Comparison of ENCODE assay signal across 21 cellular contexts in the genomic region with DNA sequence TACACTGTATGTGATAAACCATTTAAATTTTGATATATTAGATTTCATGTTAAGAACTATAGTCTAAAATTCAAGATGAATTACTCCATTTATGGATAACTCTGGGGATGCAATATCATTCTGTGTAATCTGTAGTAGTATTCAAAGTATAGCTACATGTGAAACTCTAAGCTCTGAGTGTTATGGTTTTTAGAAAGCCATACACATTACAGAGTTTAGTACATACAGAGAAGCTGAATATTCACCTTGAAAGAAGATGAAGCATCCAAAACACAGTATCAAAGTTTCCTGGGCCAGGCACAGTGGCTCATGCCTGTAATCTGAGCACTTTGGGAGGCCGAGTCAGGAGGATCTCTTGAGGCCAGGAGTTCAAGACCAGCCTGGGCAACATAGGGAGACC. TPM values are rescaled to one million over a fixed set of nuclear protein-coding genes. Genes with fewer than 3 reads are reported as not detected.
DNase-seq lines count a peak whose midpoint lies in the region; ATAC-seq and TF ChIP-seq lines count a peak whose summit lies in the region.
"Had no signal": no experiment of that assay in that cellular context is flagged by ENCODE, and none has a peak within 500 bp of the region (broad histone marks: within the 10 kb centered on the region; RNA-seq: fewer than 3 reads in every experiment).

No MANE protein-coding gene starts in this region.

- DNase-seq in activated CD4-positive, alpha-beta memory T cell treated with anti-CD3 and anti-CD28 coated beads for 36 hours: peak; percentile 47
- DNase-seq in activated CD4-positive, alpha-beta memory T cell treated with anti-CD3 and anti-CD28 coated beads, Interleukin-2, amount 10 ng/mL, durations not matched to agents 7 days and 5 days: no peak
- DNase-seq in naive thymus-derived CD8-positive, alpha-beta T cell: no peak
- DNase-seq in NCI-H1436 (lab: John Stamatoyannopoulos, UW) (no peak), BE2C (no peak), erythroblast (lab: John Stamatoyannopoulos, UW) (no peak)
- DNase-seq: body of pancreas; DMS 273 treated with DMSO at 0.1 percent for 48 hours; effector memory CD8-positive, alpha-beta T cell; esophagus squamous epithelium; GDM1; H9; kidney glomerular epithelial cell; NCI-H1105; NCI-H2081 treated with DMSO at 0.1 percent for 48 hours; NCI-H510A; NK-92 treated with Interleukin-12 subunit alpha and Interleukin-12 subunit beta, amount 100 ng/mL, for 24 hours had no signal

- intact Hi-C loops in activated CD4-positive, alpha-beta memory T cell treated with anti-CD3 and anti-CD28 coated beads for 36 hours (cut with micrococcal nuclease): no loop called here

- peaks cover 51% of the 10 kb centered on the region for H3F3A ChIP-seq in DOHH2 (ENCODE audit: control insufficient read depth, insufficient read depth)

- H3K27me3 ChIP-seq in DOHH2 (ENCODE audit: control insufficient read depth, low read length): no peaks in the 10 kb centered on the region
- H3K27me3 ChIP-seq in BE2C: no peaks in the 10 kb centered on the region
- H3K27me3 ChIP-seq: body of pancreas, esophagus squamous epithelium had no signal

- peak overlapping the region; percentile 88 for H3K4me2 ChIP-seq in DOHH2 (ENCODE audit: low read length)

- H3K9me3 ChIP-seq in DOHH2 (ENCODE audit: control insufficient read depth, insufficient read depth, low read length): peaks cover 24% of the 10 kb centered on the region
- no peaks in the 10 kb centered on the region; the same call in 1 of the 2 replicates for H3K9me3 ChIP-seq in BE2C
- H3K9me3 ChIP-seq: body of pancreas had no signal

- no peak overlapping the region for H3K4me3 Mint-ChIP-seq in activated CD4-positive, alpha-beta memory T cell treated with anti-CD3 and anti-CD28 coated beads for 36 hours
- no peak overlapping the region for H3K4me3 Mint-ChIP-seq in activated CD4-positive, alpha-beta memory T cell treated with anti-CD3 and anti-CD28 coated beads, Interleukin-2, amount 10 ng/mL, durations not matched to agents 7 days and 5 days
- no peak overlapping the region for H3K4me3 Mint-ChIP-seq in T-helper 1 cell treated with Interleukin-12 subunit alpha and Interleukin-12 subunit beta and Interleukin-4 antibody, amounts not matched to agents 30 μg/mL and 1 μg/mL, for 36 hours
- H3K4me3 Mint-ChIP-seq in naive thymus-derived CD8-positive, alpha-beta T cell: peak overlapping the region in 1 of 10 donors; percentile 26
- H3K4me3 Mint-ChIP-seq: effector memory CD8-positive, alpha-beta T cell; H9; WTC11 had no signal

- H3K4me1 Mint-ChIP-seq in activated CD4-positive, alpha-beta memory T cell treated with anti-CD3 and anti-CD28 coated beads for 36 hours (ENCODE audit: low read depth): peaks cover 26% of the 10 kb centered on the region
- H3K4me1 Mint-ChIP-seq in activated CD4-positive, alpha-beta memory T cell treated with anti-CD3 and anti-CD28 coated beads, Interleukin-2, amount 10 ng/mL, durations not matched to agents 7 days and 5 days: peaks cover 20% of the 10 kb centered on the region
- peaks cover 28% of the 10 kb centered on the region for H3K4me1 Mint-ChIP-seq in T-helper 1 cell treated with Interleukin-12 subunit alpha and Interleukin-12 subunit beta and Interleukin-4 antibody, amounts not matched to agents 30 μg/mL and 1 μg/mL, for 36 hours (ENCODE audit: low read depth)
- peaks cover 18 to 56% (median 36%) of the 10 kb centered on the region in 4 donors for H3K4me1 Mint-ChIP-seq in naive thymus-derived CD8-positive, alpha-beta T cell

- CTCF ChIA-PET in activated CD4-positive, alpha-beta memory T cell treated with anti-CD3 and anti-CD28 coated beads for 36 hours (lab: Charles Lee): interaction anchor here (1.0 kb wide), 1 partner anchor 26 kb away, joined by 3 read pairs; a partner anchor contains a TSS
- CTCF ChIA-PET in activated CD4-positive, alpha-beta memory T cell treated with anti-CD3 and anti-CD28 coated beads, Interleukin-2, amount 10 ng/mL, durations not matched to agents 7 days and 5 days (lab: Charles Lee): interaction anchor here (1.5 kb wide), 1 partner anchor 10 kb away, joined by 5 read pairs; no protein-coding TSS in a partner anchor

- peak in 1 of 2 donors; percentile 25 for ATAC-seq in naive thymus-derived CD8-positive, alpha-beta T cell
- ATAC-seq: body of pancreas, WTC11 had no signal

- H3K27ac Mint-ChIP-seq in activated CD4-positive, alpha-beta memory T cell treated with anti-CD3 and anti-CD28 coated beads for 36 hours: peak overlapping the region; percentile 54
- no peak overlapping the region for H3K27ac Mint-ChIP-seq in activated CD4-positive, alpha-beta memory T cell treated with anti-CD3 and anti-CD28 coated beads, Interleukin-2, amount 10 ng/mL, durations not matched to agents 7 days and 5 days
- peak overlapping the region; percentile 76 for H3K27ac Mint-ChIP-seq in T-helper 1 cell treated with Interleukin-12 subunit alpha and Interleukin-12 subunit beta and Interleukin-4 antibody, amounts not matched to agents 30 μg/mL and 1 μg/mL, for 36 hours
- peak overlapping the region in 9 of 10 donors; percentile 13 to 83 (median 58) for H3K27ac Mint-ChIP-seq in naive thymus-derived CD8-positive, alpha-beta T cell
- H3K27ac Mint-ChIP-seq: WTC11 had no signal

- H3K36me3 Mint-ChIP-seq in activated CD4-positive, alpha-beta memory T cell treated with anti-CD3 and anti-CD28 coated beads for 36 hours: peaks cover 34% of the 10 kb centered on the region
- peaks cover 49% of the 10 kb centered on the region for H3K36me3 Mint-ChIP-seq in activated CD4-positive, alpha-beta memory T cell treated with anti-CD3 and anti-CD28 coated beads, Interleukin-2, amount 10 ng/mL, durations not matched to agents 7 days and 5 days (ENCODE audit: low read depth)
- peaks cover 36% of the 10 kb centered on the region for H3K36me3 Mint-ChIP-seq in T-helper 1 cell treated with Interleukin-12 subunit alpha and Interleukin-12 subunit beta and Interleukin-4 antibody, amounts not matched to agents 30 μg/mL and 1 μg/mL, for 36 hours (ENCODE audit: low read depth)
- H3K36me3 Mint-ChIP-seq in naive thymus-derived CD8-positive, alpha-beta T cell: peaks cover 15 to 34% (median 20%) of the 10 kb centered on the region in 3 donors

- TF ChIP-seq CTCF in DOHH2 (IDR thresholded peaks at IDR 0.05; ENCODE audit: low read depth, low read length, poor library complexity, severe bottlenecking) (no peak), BE2C (IDR thresholded peaks at IDR 0.05; ENCODE audit: low read depth, low read length) (no peak)

- peaks cover 49% of the 10 kb centered on the region for H3K36me3 ChIP-seq in DOHH2 (ENCODE audit: control insufficient read depth, low read length)
- H3K36me3 ChIP-seq in BE2C: no peaks in the 10 kb centered on the region

- H3K9me3 Mint-ChIP-seq in activated CD4-positive, alpha-beta memory T cell treated with anti-CD3 and anti-CD28 coated beads for 36 hours: peaks cover 31% of the 10 kb centered on the region
- H3K9me3 Mint-ChIP-seq in activated CD4-positive, alpha-beta memory T cell treated with anti-CD3 and anti-CD28 coated beads, Interleukin-2, amount 10 ng/mL, durations not matched to agents 7 days and 5 days: peaks cover 20% of the 10 kb centered on the region
- peaks cover 35% of the 10 kb centered on the region for H3K9me3 Mint-ChIP-seq in T-helper 1 cell treated with Interleukin-12 subunit alpha and Interleukin-12 subunit beta and Interleukin-4 antibody, amounts not matched to agents 30 μg/mL and 1 μg/mL, for 36 hours
- H3K9me3 Mint-ChIP-seq in naive thymus-derived CD8-positive, alpha-beta T cell: peaks cover 4 to 32% (median 24%) of the 10 kb centered on the region in 9 donors

- no peaks in the 10 kb centered on the region for H4K20me1 ChIP-seq in DOHH2 (ENCODE audit: control insufficient read depth, insufficient read depth, low read depth, low read length)

- H3K27me3 Mint-ChIP-seq in activated CD4-positive, alpha-beta memory T cell treated with anti-CD3 and anti-CD28 coated beads for 36 hours: no peaks in the 10 kb centered on the region
- no peaks in the 10 kb centered on the region for H3K27me3 Mint-ChIP-seq in activated CD4-positive, alpha-beta memory T cell treated with anti-CD3 and anti-CD28 coated beads, Interleukin-2, amount 10 ng/mL, durations not matched to agents 7 days and 5 days
- H3K27me3 Mint-ChIP-seq in T-helper 1 cell treated with Interleukin-12 subunit alpha and Interleukin-12 subunit beta and Interleukin-4 antibody, amounts not matched to agents 30 μg/mL and 1 μg/mL, for 36 hours (ENCODE audit: low read depth): no peaks in the 10 kb centered on the region
- no peaks in the 10 kb centered on the region for H3K27me3 Mint-ChIP-seq in naive thymus-derived CD8-positive, alpha-beta T cell
- H3K27me3 Mint-ChIP-seq: effector memory CD8-positive, alpha-beta T cell had no signal

- H3K4me1 ChIP-seq in DOHH2 (ENCODE audit: control insufficient read depth, low read length): peaks cover 74% of the 10 kb centered on the region
- H3K4me1 ChIP-seq in BE2C: no peaks in the 10 kb centered on the region

- peak overlapping the region; percentile 97 for H3K27ac ChIP-seq in DOHH2 (ENCODE audit: low read depth, low read length)
- H3K27ac ChIP-seq: body of pancreas, C4-2B, esophagus squamous epithelium had no signal

- H3K79me2 ChIP-seq in DOHH2 (ENCODE audit: control insufficient read depth, low read length): peaks cover 99% of the 10 kb centered on the region

- POLR2A ChIA-PET in activated CD4-positive, alpha-beta memory T cell treated with anti-CD3 and anti-CD28 coated beads for 36 hours (lab: Charles Lee): interaction anchor here (0.9 to 1.0 kb wide), 2 partner anchors 9 to 30 kb away, joined by 3 read pairs; no protein-coding TSS in a partner anchor
- POLR2A ChIA-PET in activated CD4-positive, alpha-beta memory T cell treated with anti-CD3 and anti-CD28 coated beads, Interleukin-2, amount 10 ng/mL, durations not matched to agents 7 days and 5 days (lab: Charles Lee): interaction anchor here (0.9 to 1.6 kb wide), 2 partner anchors 12 to 25 kb away, joined by 3 to 5 read pairs; a partner anchor contains a TSS
- POLR2A ChIA-PET in naive thymus-derived CD8-positive, alpha-beta T cell (lab: Charles Lee): interaction anchor here (0.7 to 1.3 kb wide), 2 partner anchors 8 to 25 kb away, joined by 3 to 4 read pairs; a partner anchor contains a TSS

- H3K4me3 ChIP-seq in DOHH2 (ENCODE audit: low read length) (peak overlapping the region; percentile 65), BE2C (ENCODE audit: low read depth, low read length) (no peak overlapping the region)
- H3K4me3 ChIP-seq: body of pancreas, esophagus squamous epithelium had no signal

- H3K9me2 ChIP-seq in DOHH2 (replicated peaks; ENCODE audit: control insufficient read depth, low read length): no peaks in the 10 kb centered on the region

- TF ChIP-seq POLR2A in erythroblast (IDR thresholded peaks at IDR 0.05; ENCODE audit: low read length): no peak

RNA-seq across cellular contexts. Expression of a gene that starts 25.0 kb away (rescaled TPM):
- total RNA-seq in activated CD4-positive, alpha-beta memory T cell treated with anti-CD3 and anti-CD28 coated beads for 36 hours: 10 to 100 TPM; 11.4 to 11.7 TPM
- total RNA-seq in activated CD4-positive, alpha-beta memory T cell treated with anti-CD3 and anti-CD28 coated beads, Interleukin-2, amount 10 ng/mL, durations not matched to agents 7 days and 5 days: 10 to 100 TPM; 25.6 to 27.3 TPM
- 10 to 100 TPM; 23.1 to 24.9 TPM for total RNA-seq in naive thymus-derived CD8-positive, alpha-beta T cell
- 10 to 100 TPM; 20.3 to 25.8 (median 23.9) TPM for polyA plus RNA-seq in naive thymus-derived CD8-positive, alpha-beta T cell
- polyA plus RNA-seq in BE2C (2012; ENCODE audit: insufficient read depth, insufficient read length, low read depth): 11.3 TPM

RNA-seq across cellular contexts. Expression of a gene that starts 25.4 kb away (rescaled TPM):
- total RNA-seq in activated CD4-positive, alpha-beta memory T cell treated with anti-CD3 and anti-CD28 coated beads for 36 hours: 1 to 10 TPM; 7.3 to 7.5 TPM
- total RNA-seq in activated CD4-positive, alpha-beta memory T cell treated with anti-CD3 and anti-CD28 coated beads, Interleukin-2, amount 10 ng/mL, durations not matched to agents 7 days and 5 days: 10 to 100 TPM; 10.8 to 12.1 TPM
- 1 to 10 TPM; 8.2 to 8.5 TPM for total RNA-seq in naive thymus-derived CD8-positive, alpha-beta T cell
- polyA plus RNA-seq in naive thymus-derived CD8-positive, alpha-beta T cell: 10 to 100 TPM in 2 of 3 donors, 1 to 10 TPM in 1; 7.8 to 11.1 (median 10.4) TPM
- 4.5 TPM for polyA plus RNA-seq in BE2C (2012; ENCODE audit: insufficient read depth, insufficient read length, low read depth)
